2 cellular contexts compared by ENCODE assay signal in the genomic region with DNA sequence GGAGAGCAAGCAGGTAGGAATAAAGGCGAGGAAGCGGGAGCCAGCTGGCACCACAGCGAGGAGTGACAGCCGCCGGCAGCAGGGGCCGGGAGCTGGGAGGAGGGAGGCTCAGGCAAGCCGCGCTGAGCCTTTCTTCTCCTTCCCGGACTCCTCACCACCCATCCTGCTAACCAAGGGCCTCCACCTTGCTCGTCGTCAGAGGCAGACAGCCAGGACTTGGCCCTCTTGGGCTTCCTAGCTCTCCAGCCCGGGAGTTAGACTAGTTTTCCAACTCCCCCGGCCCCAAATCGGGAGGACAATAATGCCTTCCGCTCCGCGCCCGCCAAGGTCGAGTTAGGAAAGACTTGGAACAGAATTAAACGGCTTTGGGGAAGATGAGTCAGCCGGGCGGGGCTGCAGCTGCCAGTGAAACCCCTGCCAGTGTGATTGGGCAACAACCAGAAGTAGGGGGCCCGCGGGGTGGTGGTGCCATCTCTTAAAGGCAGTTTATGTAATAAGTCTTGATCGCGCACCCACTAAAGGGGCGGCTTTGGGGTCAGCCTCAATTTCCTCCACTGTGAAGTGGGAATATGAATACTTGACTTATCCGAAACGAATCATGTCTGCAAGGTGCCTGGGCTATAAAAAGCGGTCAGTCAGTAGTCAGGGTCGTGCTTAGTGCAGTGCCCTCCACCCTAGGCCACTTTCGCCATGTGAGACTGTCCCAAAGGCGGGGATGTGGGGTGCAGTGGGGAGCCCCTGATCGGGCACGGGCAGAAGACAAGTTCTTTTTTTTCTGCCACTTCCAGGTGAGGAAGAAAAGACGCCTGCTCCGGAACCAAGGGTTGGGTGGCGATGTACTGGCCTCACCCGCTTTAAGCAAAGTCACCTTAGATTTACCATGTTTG.
TF ChIP-seq lines count a peak whose summit lies in the region.

No MANE protein-coding gene starts in this region.

TF ChIP-seq in GM23338, 12 proteins besides CTCF, POLR2A, EP300 and RAD21 (continues in another document):
- TF ChIP-seq EZH2 (IDR thresholded peaks at IDR 0.05; ENCODE audit: low read depth, unreplicated experiment) (no peak), NANOG (IDR thresholded peaks at IDR 0.05; ENCODE audit: borderline replicate concordance) (no peak), POLR2AphosphoS5 (IDR thresholded peaks at IDR 0.05; ENCODE audit: low read depth) (no peak), JUNB (IDR thresholded peaks at IDR 0.05; ENCODE audit: unreplicated experiment) (no peak)
- TF ChIP-seq, protein P1, sequence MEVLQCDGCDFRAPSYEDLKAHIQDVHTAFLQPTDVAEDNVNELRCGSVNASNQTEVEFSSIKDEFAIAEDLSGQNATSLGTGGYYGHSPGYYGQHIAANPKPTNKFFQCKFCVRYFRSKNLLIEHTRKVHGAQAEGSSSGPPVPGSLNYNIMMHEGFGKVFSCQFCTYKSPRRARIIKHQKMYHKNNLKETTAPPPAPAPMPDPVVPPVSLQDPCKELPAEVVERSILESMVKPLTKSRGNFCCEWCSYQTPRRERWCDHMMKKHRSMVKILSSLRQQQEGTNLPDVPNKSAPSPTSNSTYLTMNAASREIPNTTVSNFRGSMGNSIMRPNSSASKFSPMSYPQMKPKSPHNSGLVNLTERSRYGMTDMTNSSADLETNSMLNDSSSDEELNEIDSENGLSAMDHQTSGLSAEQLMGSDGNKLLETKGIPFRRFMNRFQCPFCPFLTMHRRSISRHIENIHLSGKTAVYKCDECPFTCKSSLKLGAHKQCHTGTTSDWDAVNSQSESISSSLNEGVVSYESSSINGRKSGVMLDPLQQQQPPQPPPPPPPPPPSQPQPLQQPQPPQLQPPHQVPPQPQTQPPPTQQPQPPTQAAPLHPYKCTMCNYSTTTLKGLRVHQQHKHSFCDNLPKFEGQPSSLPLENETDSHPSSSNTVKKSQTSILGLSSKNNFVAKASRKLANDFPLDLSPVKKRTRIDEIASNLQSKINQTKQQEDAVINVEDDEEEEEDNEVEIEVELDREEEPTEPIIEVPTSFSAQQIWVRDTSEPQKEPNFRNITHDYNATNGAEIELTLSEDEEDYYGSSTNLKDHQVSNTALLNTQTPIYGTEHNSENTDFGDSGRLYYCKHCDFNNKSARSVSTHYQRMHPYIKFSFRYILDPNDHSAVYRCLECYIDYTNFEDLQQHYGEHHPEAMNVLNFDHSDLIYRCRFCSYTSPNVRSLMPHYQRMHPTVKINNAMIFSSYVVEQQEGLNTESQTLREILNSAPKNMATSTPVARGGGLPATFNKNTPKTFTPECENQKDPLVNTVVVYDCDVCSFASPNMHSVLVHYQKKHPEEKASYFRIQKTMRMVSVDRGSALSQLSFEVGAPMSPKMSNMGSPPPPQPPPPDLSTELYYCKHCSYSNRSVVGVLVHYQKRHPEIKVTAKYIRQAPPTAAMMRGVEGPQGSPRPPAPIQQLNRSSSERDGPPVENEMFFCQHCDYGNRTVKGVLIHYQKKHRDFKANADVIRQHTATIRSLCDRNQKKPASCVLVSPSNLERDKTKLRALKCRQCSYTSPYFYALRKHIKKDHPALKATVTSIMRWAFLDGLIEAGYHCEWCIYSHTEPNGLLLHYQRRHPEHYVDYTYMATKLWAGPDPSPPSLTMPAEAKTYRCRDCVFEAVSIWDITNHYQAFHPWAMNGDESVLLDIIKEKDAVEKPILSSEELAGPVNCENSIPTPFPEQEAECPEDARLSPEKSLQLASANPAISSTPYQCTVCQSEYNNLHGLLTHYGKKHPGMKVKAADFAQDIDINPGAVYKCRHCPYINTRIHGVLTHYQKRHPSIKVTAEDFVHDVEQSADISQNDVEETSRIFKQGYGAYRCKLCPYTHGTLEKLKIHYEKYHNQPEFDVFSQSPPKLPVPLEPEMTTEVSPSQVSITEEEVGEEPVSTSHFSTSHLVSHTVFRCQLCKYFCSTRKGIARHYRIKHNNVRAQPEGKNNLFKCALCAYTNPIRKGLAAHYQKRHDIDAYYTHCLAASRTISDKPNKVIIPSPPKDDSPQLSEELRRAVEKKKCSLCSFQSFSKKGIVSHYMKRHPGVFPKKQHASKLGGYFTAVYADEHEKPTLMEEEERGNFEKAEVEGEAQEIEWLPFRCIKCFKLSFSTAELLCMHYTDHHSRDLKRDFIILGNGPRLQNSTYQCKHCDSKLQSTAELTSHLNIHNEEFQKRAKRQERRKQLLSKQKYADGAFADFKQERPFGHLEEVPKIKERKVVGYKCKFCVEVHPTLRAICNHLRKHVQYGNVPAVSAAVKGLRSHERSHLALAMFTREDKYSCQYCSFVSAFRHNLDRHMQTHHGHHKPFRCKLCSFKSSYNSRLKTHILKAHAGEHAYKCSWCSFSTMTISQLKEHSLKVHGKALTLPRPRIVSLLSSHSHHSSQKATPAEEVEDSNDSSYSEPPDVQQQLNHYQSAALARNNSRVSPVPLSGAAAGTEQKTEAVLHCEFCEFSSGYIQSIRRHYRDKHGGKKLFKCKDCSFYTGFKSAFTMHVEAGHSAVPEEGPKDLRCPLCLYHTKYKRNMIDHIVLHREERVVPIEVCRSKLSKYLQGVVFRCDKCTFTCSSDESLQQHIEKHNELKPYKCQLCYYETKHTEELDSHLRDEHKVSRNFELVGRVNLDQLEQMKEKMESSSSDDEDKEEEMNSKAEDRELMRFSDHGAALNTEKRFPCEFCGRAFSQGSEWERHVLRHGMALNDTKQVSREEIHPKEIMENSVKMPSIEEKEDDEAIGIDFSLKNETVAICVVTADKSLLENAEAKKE (CRISPR knock-in tag; IDR thresholded peaks at IDR 0.05) = no peak
- TF ChIP-seq, protein P2, sequence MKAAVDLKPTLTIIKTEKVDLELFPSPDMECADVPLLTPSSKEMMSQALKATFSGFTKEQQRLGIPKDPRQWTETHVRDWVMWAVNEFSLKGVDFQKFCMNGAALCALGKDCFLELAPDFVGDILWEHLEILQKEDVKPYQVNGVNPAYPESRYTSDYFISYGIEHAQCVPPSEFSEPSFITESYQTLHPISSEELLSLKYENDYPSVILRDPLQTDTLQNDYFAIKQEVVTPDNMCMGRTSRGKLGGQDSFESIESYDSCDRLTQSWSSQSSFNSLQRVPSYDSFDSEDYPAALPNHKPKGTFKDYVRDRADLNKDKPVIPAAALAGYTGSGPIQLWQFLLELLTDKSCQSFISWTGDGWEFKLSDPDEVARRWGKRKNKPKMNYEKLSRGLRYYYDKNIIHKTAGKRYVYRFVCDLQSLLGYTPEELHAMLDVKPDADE (IDR thresholded peaks at IDR 0.05) = no peak
- TF ChIP-seq, protein P3, sequence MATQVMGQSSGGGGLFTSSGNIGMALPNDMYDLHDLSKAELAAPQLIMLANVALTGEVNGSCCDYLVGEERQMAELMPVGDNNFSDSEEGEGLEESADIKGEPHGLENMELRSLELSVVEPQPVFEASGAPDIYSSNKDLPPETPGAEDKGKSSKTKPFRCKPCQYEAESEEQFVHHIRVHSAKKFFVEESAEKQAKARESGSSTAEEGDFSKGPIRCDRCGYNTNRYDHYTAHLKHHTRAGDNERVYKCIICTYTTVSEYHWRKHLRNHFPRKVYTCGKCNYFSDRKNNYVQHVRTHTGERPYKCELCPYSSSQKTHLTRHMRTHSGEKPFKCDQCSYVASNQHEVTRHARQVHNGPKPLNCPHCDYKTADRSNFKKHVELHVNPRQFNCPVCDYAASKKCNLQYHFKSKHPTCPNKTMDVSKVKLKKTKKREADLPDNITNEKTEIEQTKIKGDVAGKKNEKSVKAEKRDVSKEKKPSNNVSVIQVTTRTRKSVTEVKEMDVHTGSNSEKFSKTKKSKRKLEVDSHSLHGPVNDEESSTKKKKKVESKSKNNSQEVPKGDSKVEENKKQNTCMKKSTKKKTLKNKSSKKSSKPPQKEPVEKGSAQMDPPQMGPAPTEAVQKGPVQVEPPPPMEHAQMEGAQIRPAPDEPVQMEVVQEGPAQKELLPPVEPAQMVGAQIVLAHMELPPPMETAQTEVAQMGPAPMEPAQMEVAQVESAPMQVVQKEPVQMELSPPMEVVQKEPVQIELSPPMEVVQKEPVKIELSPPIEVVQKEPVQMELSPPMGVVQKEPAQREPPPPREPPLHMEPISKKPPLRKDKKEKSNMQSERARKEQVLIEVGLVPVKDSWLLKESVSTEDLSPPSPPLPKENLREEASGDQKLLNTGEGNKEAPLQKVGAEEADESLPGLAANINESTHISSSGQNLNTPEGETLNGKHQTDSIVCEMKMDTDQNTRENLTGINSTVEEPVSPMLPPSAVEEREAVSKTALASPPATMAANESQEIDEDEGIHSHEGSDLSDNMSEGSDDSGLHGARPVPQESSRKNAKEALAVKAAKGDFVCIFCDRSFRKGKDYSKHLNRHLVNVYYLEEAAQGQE (IDR thresholded peaks at IDR 0.05; ENCODE audit: unreplicated experiment) = no peak

TF ChIP-seq in K562, 482 proteins besides CTCF, POLR2A, EP300 and RAD21:
- TF ChIP-seq, protein P4, sequence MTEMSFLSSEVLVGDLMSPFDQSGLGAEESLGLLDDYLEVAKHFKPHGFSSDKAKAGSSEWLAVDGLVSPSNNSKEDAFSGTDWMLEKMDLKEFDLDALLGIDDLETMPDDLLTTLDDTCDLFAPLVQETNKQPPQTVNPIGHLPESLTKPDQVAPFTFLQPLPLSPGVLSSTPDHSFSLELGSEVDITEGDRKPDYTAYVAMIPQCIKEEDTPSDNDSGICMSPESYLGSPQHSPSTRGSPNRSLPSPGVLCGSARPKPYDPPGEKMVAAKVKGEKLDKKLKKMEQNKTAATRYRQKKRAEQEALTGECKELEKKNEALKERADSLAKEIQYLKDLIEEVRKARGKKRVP (CRISPR knock-in tag; IDR thresholded peaks at IDR 0.05) = no peak
- no peak for TF ChIP-seq RBM39 (optimal IDR thresholded peaks at IDR 0.05; ENCODE audit: low read depth, low read length)
- no peak for TF ChIP-seq TRIM28 (IDR thresholded peaks at IDR 0.05)
- TF ChIP-seq RFX1 (IDR thresholded peaks at IDR 0.05) = no peak
- TF ChIP-seq ZNF644 (tag; IDR thresholded peaks at IDR 0.05; ENCODE audit: low read depth) = no peak
- no peak for TF ChIP-seq ZNF311 (CRISPR knock-in tag; IDR thresholded peaks at IDR 0.05)
- no peak for TF ChIP-seq ZNF263 (CRISPR knock-in tag; IDR thresholded peaks at IDR 0.05; ENCODE audit: borderline replicate concordance)
- TF ChIP-seq ETV1 (tag; conservative IDR thresholded peaks at IDR 0.05; ENCODE audit: low read depth) = no peak
- TF ChIP-seq TGIF2 (CRISPR knock-in tag; IDR thresholded peaks at IDR 0.05) = no peak
- TF ChIP-seq LARP7 (IDR thresholded peaks at IDR 0.05) = no peak
- TF ChIP-seq STAT5A (IDR thresholded peaks at IDR 0.05; ENCODE audit: borderline replicate concordance, low read length) = no peak
- TF ChIP-seq ZNF165 (CRISPR knock-in tag; IDR thresholded peaks at IDR 0.05; ENCODE audit: borderline replicate concordance) = no peak
- no peak for TF ChIP-seq NBN (IDR thresholded peaks at IDR 0.05; ENCODE audit: low read depth)
- no peak for TF ChIP-seq RBM22 (IDR thresholded peaks at IDR 0.05; ENCODE audit: low read depth, low read length, poor library complexity, severe bottlenecking)
- TF ChIP-seq NFE2 (IDR thresholded peaks at IDR 0.05; ENCODE audit: low read depth) = no peak
- no peak for TF ChIP-seq SRSF1 (IDR thresholded peaks at IDR 0.05; ENCODE audit: low read depth, low read length)
- no peak for TF ChIP-seq FOXP1 (CRISPR knock-in tag; IDR thresholded peaks at IDR 0.05)
- TF ChIP-seq ETV5 (CRISPR knock-in tag; IDR thresholded peaks at IDR 0.05; ENCODE audit: low read depth) = no peak
